19 cellular contexts compared by ENCODE assay signal in the genomic region with DNA sequence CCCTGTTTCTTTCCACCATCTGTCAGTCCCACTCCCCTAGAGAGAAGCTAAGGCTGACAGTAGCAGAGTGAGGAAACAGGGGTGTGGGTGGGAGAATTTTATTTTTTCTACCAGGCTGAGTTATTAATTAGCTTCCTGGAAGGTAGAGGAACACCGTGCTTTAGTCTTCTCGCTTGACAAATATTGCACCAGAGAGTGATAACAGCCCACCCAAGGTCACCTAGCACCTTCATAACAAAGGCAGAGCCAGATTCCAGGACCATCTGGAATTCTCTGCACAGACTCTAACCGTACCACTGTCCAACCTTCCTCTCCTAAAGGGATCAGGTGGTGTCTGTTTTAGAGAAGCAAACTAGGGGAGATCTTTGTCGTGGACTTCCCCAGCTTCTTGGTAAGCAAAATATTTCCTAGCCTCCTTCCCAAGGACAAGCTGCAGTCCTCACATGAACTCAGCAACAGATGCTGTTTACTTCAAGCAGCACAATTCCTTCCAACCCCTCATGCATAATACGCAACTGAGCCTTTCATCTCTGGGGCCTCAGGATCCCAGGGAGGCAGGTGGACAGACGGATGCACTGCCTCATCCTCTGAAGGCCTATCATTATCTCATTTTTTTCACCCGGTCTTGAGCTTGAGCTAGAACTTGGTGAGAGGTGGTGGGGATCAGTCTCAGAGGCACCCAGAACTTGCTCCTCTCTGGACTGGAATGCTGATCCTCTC.
"Had no signal": no experiment of that assay in that cellular context is flagged by ENCODE, and none has a peak within 500 bp of the region (broad histone marks: within the 10 kb centered on the region; RNA-seq: fewer than 3 reads in every experiment).

No MANE protein-coding gene starts in this region.

- FAIRE-seq: astrocyte had no signal

- DNase-seq: activated CD4-positive, alpha-beta memory T cell treated with anti-CD3 and anti-CD28 coated beads, Interleukin-2, amount 10 ng/mL, durations not matched to agents 7 days and 5 days; activated CD4-positive, alpha-beta T cell treated with anti-CD3 and anti-CD28 coated beads for 36 hours; activated CD4-positive, alpha-beta T cell treated with anti-CD3 and anti-CD28 coated beads, Interleukin-2, amount 50 U/mL, for 1 hour; activated gamma-delta T cell; activated naive CD4-positive, alpha-beta T cell treated with anti-CD3 and anti-CD28 coated beads for 36 hours; activated T-cell treated with anti-CD3 and anti-CD28 coated beads for 4 hours; activated T-cell treated with anti-CD3 and anti-CD28 coated beads, Interleukin-2, amount 50 U/mL, for 48 hours; MG63; MV-4-11; NCI-H1092 treated with DMSO at 0.1 percent for 48 hours; NCI-H1436; NCI-H187 treated with DMSO at 0.1 percent for 48 hours; NCI-H2081 treated with DMSO at 0.1 percent for 48 hours; NCI-H226; NCI-H510A; NCI-H748 treated with DMSO at 0.1 percent for 48 hours; T-helper 1 cell had no signal

- ATAC-seq: activated CD4-positive, alpha-beta T cell treated with anti-CD3 and anti-CD28 coated beads for 36 hours; activated T-helper 17 cell treated with anti-CD3 and anti-CD28 coated beads, Interleukin-2, amount 50 U/mL, for 72 hours had no signal
